23 cellular contexts compared by ENCODE assay signal in genomic region chr1:36711480-36711879, GRCh38.
"Had no signal": no experiment of that assay in that cellular context is flagged by ENCODE, and none has a peak within 500 bp of the region (broad histone marks: within the 10 kb centered on the region; RNA-seq: fewer than 3 reads in every experiment).

No MANE protein-coding gene starts in this region.

- DNase-seq: activated naive CD4-positive, alpha-beta T cell; activated T-cell treated with anti-CD3 and anti-CD28 coated beads, Interleukin-2, amount 50 U/mL, for 1 hour; adrenal gland; head of caudate nucleus; immature natural killer cell; lower lobe of right lung; naive B cell; retina; stimulated activated CD4-positive, alpha-beta T cell treated with anti-CD3 and anti-CD28 coated beads, Interleukin-2, amount 100 ng/mL, for 48 hours; stimulated activated naive CD4-positive, alpha-beta T cell; testis had no signal

- H3K9me3 ChIP-seq: adrenal gland, ascending aorta, breast epithelium, gastroesophageal sphincter, lower lobe of right lung, testis, vagina had no signal

- H3K27ac ChIP-seq: adrenal gland, ascending aorta, breast epithelium, epithelial cell of prostate, gastroesophageal sphincter, lower lobe of right lung, testis, vagina had no signal

- H3K9me3 Mint-ChIP-seq: central memory CD8-positive, alpha-beta T cell; T-helper 2 cell treated with Interferon-gamma antibody and Interleukin-4, amounts not matched to agents 5 μg/mL and 100 μg/mL, for 36 hours had no signal

- H3K4me1 ChIP-seq: adrenal gland, ascending aorta, breast epithelium, gastroesophageal sphincter, lower lobe of right lung, testis, vagina had no signal

- H3K36me3 Mint-ChIP-seq: activated naive CD8-positive, alpha-beta T cell; immature natural killer cell; naive B cell had no signal

- FAIRE-seq: colon, TTC549 had no signal

- H3K27ac Mint-ChIP-seq: activated naive CD8-positive, alpha-beta T cell; immature natural killer cell; naive B cell; progenitor cell of endocrine pancreas; T-helper 2 cell treated with Interferon-gamma antibody and Interleukin-4, amounts not matched to agents 5 μg/mL and 100 μg/mL, for 36 hours had no signal

- H3K36me3 ChIP-seq: adrenal gland, ascending aorta, breast epithelium, gastroesophageal sphincter, lower lobe of right lung, vagina had no signal

- H3K4me1 Mint-ChIP-seq: central memory CD8-positive, alpha-beta T cell; immature natural killer cell; naive B cell had no signal

- H3K27me3 ChIP-seq: ascending aorta, testis, vagina had no signal

- H3K4me3 Mint-ChIP-seq: activated naive CD8-positive, alpha-beta T cell; central memory CD8-positive, alpha-beta T cell; immature natural killer cell; naive B cell; T-helper 2 cell treated with Interferon-gamma antibody and Interleukin-4, amounts not matched to agents 5 μg/mL and 100 μg/mL, for 36 hours had no signal

- ATAC-seq: gastroesophageal sphincter, left lobe of liver, lower lobe of right lung had no signal

- H3K4me3 ChIP-seq: adrenal gland, ascending aorta, breast epithelium, gastroesophageal sphincter, lower lobe of right lung, testis, vagina had no signal
